In the genomic region with DNA sequence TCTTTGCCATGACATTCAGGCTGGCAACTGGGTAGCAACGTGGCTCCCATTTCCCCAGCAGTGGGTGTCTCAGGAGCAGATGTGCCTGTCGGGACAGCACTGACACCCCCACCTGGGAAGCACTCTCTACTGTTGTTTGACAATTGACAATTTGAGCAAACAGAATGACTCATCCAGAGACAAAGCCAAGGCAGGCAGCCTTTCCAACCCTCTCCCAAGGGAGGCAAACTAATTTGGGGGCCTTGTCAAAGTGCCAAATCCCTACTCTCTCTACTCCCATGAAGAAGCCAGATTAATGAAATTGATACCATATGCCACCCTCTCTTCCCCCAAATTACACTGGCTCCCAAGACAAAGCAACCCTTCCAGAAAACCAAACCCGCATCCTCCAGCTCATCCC, we compare ENCODE assay signal across 18 cellular contexts.
A peak's percentile ranks its signal among the peaks of the same experiment; 100 is the strongest.
DNase-seq lines count a peak whose midpoint lies in the region; ATAC-seq and TF ChIP-seq lines count a peak whose summit lies in the region.
"Had no signal": no experiment of that assay in that cellular context is flagged by ENCODE, and none has a peak within 500 bp of the region (broad histone marks: within the 10 kb centered on the region; RNA-seq: fewer than 3 reads in every experiment).

No MANE protein-coding gene starts in this region.

- ATAC-seq in HG03097 (IDR thresholded peaks at IDR 0.05; ENCODE audit: low FRiP score, unreplicated experiment): no peak
- ATAC-seq: activated CD4-positive, CD25-positive, alpha-beta regulatory T cell treated with anti-CD3 and anti-CD28 coated beads, Interleukin-2, amount 50 U/mL, for 24 hours; natural killer cell treated with Interleukin-12 subunit alpha and Interleukin-12 subunit beta and Interleukin-15 and Interleukin-18, amount 100 ng/mL, for 72 hours; SK-N-SH treated with all-trans-retinoic acid at 6 μM for 48 hours had no signal

- H3K4me1 ChIP-seq in ovary (ENCODE audit: insufficient read depth): no peaks in the 10 kb centered on the region
- H3K4me1 ChIP-seq: breast epithelium, prostate gland, uterus had no signal

- intact Hi-C loops in ovary (cut with DNase I) (no loop called here), posterior vena cava (cut with DNase I) (no loop called here)

- H3K27ac ChIP-seq in ovary: no peak overlapping the region
- H3K27ac ChIP-seq: breast epithelium, prostate gland, uterus had no signal

- WGBS in ovary, 3 donors: 57 to 64% (median 64%) methylated on average over 3 of the region's 3 CpGs

- no peaks in the 10 kb centered on the region for H3K27me3 ChIP-seq in ovary
- H3K27me3 ChIP-seq: breast epithelium, uterus had no signal

- TF ChIP-seq CTCF in ovary (IDR thresholded peaks at IDR 0.05): no peak

- no peak for TF ChIP-seq EP300 in ovary (IDR thresholded peaks at IDR 0.05)

- no peak for TF ChIP-seq POLR2A in ovary (IDR thresholded peaks at IDR 0.05)

- DNase-seq in DMS79 (lab: John Stamatoyannopoulos, UW): peak; percentile 56
- peak; percentile 94 for DNase-seq in NCI-H1694 (lab: John Stamatoyannopoulos, UW)
- DNase-seq in NCI-H345 treated with DMSO at 0.1 percent for 48 hours (lab: John Stamatoyannopoulos, UW; ENCODE audit: unreplicated experiment): peak; percentile 99
- peak; percentile 92 for DNase-seq in SHP77 treated with DMSO at 0.1 percent for 48 hours (lab: John Stamatoyannopoulos, UW)
- DNase-seq in ovary: no peak
- DNase-seq in GOT3 (lab: John Stamatoyannopoulos, UW): no peak
- no peak for DNase-seq in posterior vena cava (ENCODE audit: low spot score)
- DNase-seq: foreskin fibroblast; mesendoderm; stimulated activated CD4-positive, alpha-beta T cell treated with anti-CD3 and anti-CD28 coated beads, Interleukin-4, amount 100 ng/mL, for 4 hours; uterus had no signal

- H3K9me3 ChIP-seq in ovary: no peaks in the 10 kb centered on the region
- H3K9me3 ChIP-seq: breast epithelium, prostate gland, uterus had no signal

- no peaks in the 10 kb centered on the region for H3K36me3 ChIP-seq in ovary
- H3K36me3 ChIP-seq: breast epithelium, prostate gland, uterus had no signal

- H3K4me3 ChIP-seq in ovary: no peak overlapping the region
- H3K4me3 ChIP-seq: breast epithelium, prostate gland, smooth muscle cell, uterus had no signal

Comparison
In these comparisons a context has a peak if more than half of its experiments do, and no peak if none do; other contexts are left out.
1. DNase-seq: peak in DMS79 (single experiment), NCI-H1694 (single experiment), NCI-H345 treated with DMSO at 0.1 percent for 48 hours (single experiment) and SHP77 treated with DMSO at 0.1 percent for 48 hours (single experiment); none in ovary (0 of 5), GOT3 (single experiment) and posterior vena cava (single experiment).